In the genomic region with DNA sequence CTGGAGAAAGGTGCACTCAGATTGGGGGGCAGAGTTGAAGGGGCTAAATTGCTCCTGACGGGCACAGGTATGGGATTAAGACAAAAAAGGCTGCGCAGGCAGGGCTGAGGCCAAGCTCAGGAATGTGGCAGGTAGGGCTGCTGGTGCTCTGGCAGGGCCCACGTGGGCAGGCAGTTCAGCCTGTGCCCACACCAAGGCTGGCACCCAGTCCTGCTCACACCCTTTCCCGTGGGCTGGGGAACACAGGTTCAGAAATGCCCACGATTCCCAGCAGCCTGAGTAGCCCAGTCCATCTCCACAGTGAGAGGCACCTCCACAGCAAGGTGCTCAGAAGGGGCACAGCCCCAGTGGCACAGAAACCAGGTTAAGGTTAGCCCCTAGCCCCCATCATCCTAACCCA, we compare ENCODE assay signal across 1 cellular context.
TF ChIP-seq lines count a peak whose summit lies in the region.

No MANE protein-coding gene starts in this region.

TF ChIP-seq in HepG2, 621 proteins besides CTCF, POLR2A, EP300 and RAD21:
- TF ChIP-seq NFATC3 (CRISPR knock-in tag; IDR thresholded peaks at IDR 0.05) (no peak), SMC3 (IDR thresholded peaks at IDR 0.05; ENCODE audit: low read length) (no peak), HNRNPL (IDR thresholded peaks at IDR 0.05; ENCODE audit: low read depth, low read length) (peak; percentile 61; the same call in 1 of the 2 replicates)
- TF ChIP-seq, protein P1, sequence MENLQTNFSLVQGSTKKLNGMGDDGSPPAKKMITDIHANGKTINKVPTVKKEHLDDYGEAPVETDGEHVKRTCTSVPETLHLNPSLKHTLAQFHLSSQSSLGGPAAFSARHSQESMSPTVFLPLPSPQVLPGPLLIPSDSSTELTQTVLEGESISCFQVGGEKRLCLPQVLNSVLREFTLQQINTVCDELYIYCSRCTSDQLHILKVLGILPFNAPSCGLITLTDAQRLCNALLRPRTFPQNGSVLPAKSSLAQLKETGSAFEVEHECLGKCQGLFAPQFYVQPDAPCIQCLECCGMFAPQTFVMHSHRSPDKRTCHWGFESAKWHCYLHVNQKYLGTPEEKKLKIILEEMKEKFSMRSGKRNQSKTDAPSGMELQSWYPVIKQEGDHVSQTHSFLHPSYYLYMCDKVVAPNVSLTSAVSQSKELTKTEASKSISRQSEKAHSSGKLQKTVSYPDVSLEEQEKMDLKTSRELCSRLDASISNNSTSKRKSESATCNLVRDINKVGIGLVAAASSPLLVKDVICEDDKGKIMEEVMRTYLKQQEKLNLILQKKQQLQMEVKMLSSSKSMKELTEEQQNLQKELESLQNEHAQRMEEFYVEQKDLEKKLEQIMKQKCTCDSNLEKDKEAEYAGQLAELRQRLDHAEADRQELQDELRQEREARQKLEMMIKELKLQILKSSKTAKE (CRISPR knock-in tag; IDR thresholded peaks at IDR 0.05; ENCODE audit: borderline replicate concordance) = no peak
TF ChIP-seq in HepG2: peak in this region for 1.
